8 cellular contexts compared by ENCODE assay signal in genomic region chr17:67421869-67422273, GRCh38. TPM values are rescaled to one million over a fixed set of nuclear protein-coding genes. Genes with fewer than 3 reads are reported as not detected.
DNase-seq lines count a peak whose midpoint lies in the region; ATAC-seq and TF ChIP-seq lines count a peak whose summit lies in the region.

No MANE protein-coding gene starts in this region.

- peak overlapping the region; percentile 90 for H3K27ac ChIP-seq in foreskin keratinocyte

- peak; percentile 90 for ATAC-seq in foreskin keratinocyte
- ATAC-seq in HG03565 (IDR thresholded peaks at IDR 0.05; ENCODE audit: unreplicated experiment), result no peak

- no peaks in the 10 kb centered on the region for H3F3A ChIP-seq in Loucy (ENCODE audit: low read depth)

- H3K9me2 ChIP-seq in Loucy (replicated peaks; ENCODE audit: low read depth, low read length), result no peaks in the 10 kb centered on the region

- no peak overlapping the region for H2AFZ ChIP-seq in Loucy (ENCODE audit: low read length)

- H3K9ac ChIP-seq in Loucy (ENCODE audit: low read depth, low read length, poor library complexity, severe bottlenecking), result no peak overlapping the region

- no peaks in the 10 kb centered on the region for H3K36me3 ChIP-seq in Loucy (ENCODE audit: insufficient read depth, low read length)

- TF ChIP-seq CTCF in Loucy (conservative IDR thresholded peaks at IDR 0.05; ENCODE audit: low read length), result no peak
- no peak for TF ChIP-seq CTCF in foreskin keratinocyte (conservative IDR thresholded peaks at IDR 0.05)

- no peaks in the 10 kb centered on the region for H4K20me1 ChIP-seq in Loucy (ENCODE audit: insufficient read depth, low read length, poor library complexity, severe bottlenecking)

- peak; percentile 44 for DNase-seq in COLO829 (ENCODE audit: low spot score)
- peak; percentile 40 for DNase-seq in activated CD8-positive, alpha-beta memory T cell treated with anti-CD3 and anti-CD28 coated beads, Interleukin-2, amount 50 U/mL, for 4 hours
- peak; percentile 99 to 100 for DNase-seq in foreskin keratinocyte
- peak; percentile 72 for DNase-seq in stimulated activated CD4-positive, alpha-beta T cell treated with anti-CD3 and anti-CD28 coated beads, Interleukin-4, amount 100 ng/mL, for 24 hours
- DNase-seq in epidermal melanocyte (ENCODE audit: insufficient read length, low spot score), result no peak
- DNase-seq in retina, result no peak

- no peaks in the 10 kb centered on the region for H3K9me3 ChIP-seq in Loucy (ENCODE audit: insufficient read depth, low read depth, low read length)

- H3K79me2 ChIP-seq in Loucy (ENCODE audit: insufficient read depth, low read length), result no peaks in the 10 kb centered on the region

- peaks cover 11% of the 10 kb centered on the region for H3K4me1 ChIP-seq in Loucy (ENCODE audit: insufficient read depth, low read length, poor library complexity, severe bottlenecking)
- H3K4me1 ChIP-seq in foreskin keratinocyte, result peaks cover 46% of the 10 kb centered on the region

- peak overlapping the region; percentile 44 for H3K4me2 ChIP-seq in Loucy (ENCODE audit: low read depth, low read length, poor library complexity, severe bottlenecking)

- H3K27me3 ChIP-seq in Loucy (ENCODE audit: insufficient read depth, low read length, poor library complexity, severe bottlenecking) (no peaks in the 10 kb centered on the region), foreskin keratinocyte (no peaks in the 10 kb centered on the region)

- H3K4me3 ChIP-seq in Loucy (ENCODE audit: low read length, poor library complexity, severe bottlenecking), result peak overlapping the region; percentile 15

RNA-seq across cellular contexts. Expression of gene PITPNC1, which starts 44.8 kb away (rescaled TPM):
- 58.4 and 64.8 TPM in 2 replicates for total RNA-seq in foreskin keratinocyte
- polyA plus RNA-seq in foreskin keratinocyte, result 56.4 and 57.3 TPM in 2 replicates

RNA-seq across cellular contexts. Expression of gene PSMD12, which starts 55.5 kb away (rescaled TPM):
- total RNA-seq in foreskin keratinocyte, result 55.1 and 66.5 TPM in 2 replicates
- polyA plus RNA-seq in foreskin keratinocyte, result 39.9 and 50.6 TPM in 2 replicates

Comparison
In these comparisons a context has a peak if more than half of its experiments do, and no peak if none do; other contexts are left out.
1. DNase-seq: peak in COLO829 (single experiment), activated CD8-positive, alpha-beta memory T cell treated with anti-CD3 and anti-CD28 coated beads, Interleukin-2, amount 50 U/mL, for 4 hours (single experiment), foreskin keratinocyte (2 of 2) and stimulated activated CD4-positive, alpha-beta T cell treated with anti-CD3 and anti-CD28 coated beads, Interleukin-4, amount 100 ng/mL, for 24 hours (single experiment); none in epidermal melanocyte (single experiment) and retina (single experiment).